Comparison of ENCODE assay signal across 11 cellular contexts in the genomic region with DNA sequence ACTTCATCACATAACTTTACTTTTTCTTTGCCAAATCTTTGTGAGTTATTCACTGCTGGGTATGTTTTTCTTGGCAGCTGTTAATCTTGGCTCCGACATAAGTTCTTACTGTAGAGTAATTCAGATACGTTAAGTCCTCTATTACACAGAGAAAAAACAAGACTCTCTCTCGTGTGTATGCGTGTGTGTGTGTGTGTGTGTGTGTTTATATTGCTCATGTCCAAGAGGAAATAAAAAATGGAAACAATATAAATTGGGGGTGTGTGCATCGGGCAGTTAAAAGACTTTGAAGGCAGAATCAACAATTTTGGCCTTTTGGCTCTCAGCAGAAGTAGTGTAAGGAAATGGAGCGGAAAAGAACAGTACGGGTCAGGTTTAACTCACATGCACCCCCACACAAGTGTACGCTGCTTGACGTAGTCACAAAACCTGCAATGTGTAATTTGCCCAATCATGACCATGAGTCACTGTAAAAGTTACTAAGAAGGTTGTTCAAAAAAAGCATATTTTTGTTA.
DNase-seq lines count a peak whose midpoint lies in the region; ATAC-seq and TF ChIP-seq lines count a peak whose summit lies in the region.
"Had no signal": no experiment of that assay in that cellular context is flagged by ENCODE, and none has a peak within 500 bp of the region (broad histone marks: within the 10 kb centered on the region; RNA-seq: fewer than 3 reads in every experiment).

No MANE protein-coding gene starts in this region.

- TF ChIP-seq POLR2A in prostate gland (IDR thresholded peaks at IDR 0.05) (no peak), sigmoid colon (IDR thresholded peaks at IDR 0.05) (no peak)

- TF ChIP-seq EP300 in sigmoid colon (IDR thresholded peaks at IDR 0.05), result no peak

- H3K9me3 ChIP-seq in SJSA1 (replicated peaks), result no peaks in the 10 kb centered on the region
- H3K9me3 ChIP-seq in prostate gland, result no peaks in the 10 kb centered on the region
- no peaks in the 10 kb centered on the region for H3K9me3 ChIP-seq in sigmoid colon

- H3K27me3 ChIP-seq in SJSA1 (replicated peaks) (no peaks in the 10 kb centered on the region), prostate gland (replicated peaks; ENCODE audit: insufficient read depth) (no peaks in the 10 kb centered on the region), sigmoid colon (no peaks in the 10 kb centered on the region)

- 13% methylated on average over 9 of the region's 9 CpGs for WGBS in prostate gland
- WGBS in sigmoid colon, 2 donors, result 8 to 50% methylated on average over 9 of the region's 9 CpGs

- intact Hi-C loops in prostate gland (cut with DNase I), result no loop called here
- intact Hi-C loops in sigmoid colon (cut with DNase I), result no loop called here
- intact Hi-C loops in head of caudate nucleus (cut with DNase I), result no loop called here

- H3K27ac ChIP-seq in SJSA1, result peak overlapping the region; percentile 35; the same call in 1 of the 2 replicates
- no peak overlapping the region for H3K27ac ChIP-seq in prostate gland
- H3K27ac ChIP-seq in sigmoid colon, result no peak overlapping the region
- H3K27ac ChIP-seq: gastroesophageal sphincter had no signal

- TF ChIP-seq CTCF in prostate gland (IDR thresholded peaks at IDR 0.05) (no peak), sigmoid colon (IDR thresholded peaks at IDR 0.05) (no peak)

- DNase-seq in GM03348 (ENCODE audit: low spot score) (peak; percentile 29), SJSA1 (ENCODE audit: low read depth in 1 of 2, low spot score in 2 of 2) (peak in 1 of 2 experiments; percentile 52), fibroblast of peridontal ligament (ENCODE audit: extremely low read depth) (peak; percentile 98), prostate gland (ENCODE audit: low spot score) (peak; percentile 50), sigmoid colon (no peak), head of caudate nucleus (no peak)
- DNase-seq in stimulated activated CD4-positive, alpha-beta T cell treated with anti-CD3 and anti-CD28 coated beads, Interleukin-1b, Interleukin-23, amount 100 ng/mL, for 48 hours, result no peak
- DNase-seq: NK-92 treated with Interleukin-12 subunit alpha and Interleukin-12 subunit beta, amount 100 ng/mL, for 24 hours; occipital lobe had no signal

- ATAC-seq in HG03342 (IDR thresholded peaks at IDR 0.05; ENCODE audit: unreplicated experiment), result no peak
- ATAC-seq: gastroesophageal sphincter had no signal

- H3K4me1 ChIP-seq in SJSA1 (replicated peaks), result peaks cover 14% of the 10 kb centered on the region
- no peaks in the 10 kb centered on the region for H3K4me1 ChIP-seq in prostate gland (replicated peaks)
- H3K4me1 ChIP-seq in sigmoid colon, result peaks cover 0 to 8% (median 2%) of the 10 kb centered on the region in 4 donors

- H3K36me3 ChIP-seq in SJSA1, result no peaks in the 10 kb centered on the region
- H3K36me3 ChIP-seq in prostate gland, result no peaks in the 10 kb centered on the region
- H3K36me3 ChIP-seq in sigmoid colon, result no peaks in the 10 kb centered on the region
- H3K36me3 ChIP-seq: gastroesophageal sphincter had no signal

- no peak overlapping the region for H3K4me3 ChIP-seq in SJSA1
- H3K4me3 ChIP-seq in prostate gland, result no peak overlapping the region
- no peak overlapping the region for H3K4me3 ChIP-seq in sigmoid colon
- H3K4me3 ChIP-seq: gastroesophageal sphincter had no signal

Comparison
In these comparisons a context has a peak if more than half of its experiments do, and no peak if none do; other contexts are left out.
1. DNase-seq: peak in GM03348 (single experiment), fibroblast of peridontal ligament (single experiment) and prostate gland (single experiment); none in stimulated activated CD4-positive, alpha-beta T cell treated with anti-CD3 and anti-CD28 coated beads, Interleukin-1b, Interleukin-23, amount 100 ng/mL, for 48 hours (single experiment), sigmoid colon (single experiment) and head of caudate nucleus (0 of 42).